In the genomic region with DNA sequence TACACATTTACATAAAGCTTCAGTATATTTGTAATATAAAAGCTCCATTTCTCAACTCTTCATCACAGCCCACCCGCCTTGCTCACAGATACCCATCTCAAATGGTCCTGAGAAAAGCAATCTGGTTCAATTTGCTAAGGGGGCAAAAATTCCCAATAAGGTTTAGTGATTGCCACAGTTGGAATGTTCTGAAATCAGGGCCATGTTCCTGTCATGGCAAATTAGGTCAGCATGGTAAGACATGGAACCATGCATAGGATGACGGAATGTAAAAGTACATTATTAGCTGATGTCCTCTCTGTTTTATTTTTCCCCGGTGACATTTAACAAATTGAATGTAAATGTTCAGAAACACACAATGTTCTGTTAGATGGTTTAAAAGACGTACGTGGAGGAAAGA, we compare ENCODE assay signal across 7 cellular contexts.
"Had no signal": no experiment of that assay in that cellular context is flagged by ENCODE, and none has a peak within 500 bp of the region (broad histone marks: within the 10 kb centered on the region; RNA-seq: fewer than 3 reads in every experiment).

No MANE protein-coding gene starts in this region.

- DNase-seq: GM23248, GOT3, H7, HFFc6, IMR-90 had no signal

- ATAC-seq: HCT116, K562 had no signal
